Comparison of ENCODE assay signal across 29 cellular contexts in the genomic region with DNA sequence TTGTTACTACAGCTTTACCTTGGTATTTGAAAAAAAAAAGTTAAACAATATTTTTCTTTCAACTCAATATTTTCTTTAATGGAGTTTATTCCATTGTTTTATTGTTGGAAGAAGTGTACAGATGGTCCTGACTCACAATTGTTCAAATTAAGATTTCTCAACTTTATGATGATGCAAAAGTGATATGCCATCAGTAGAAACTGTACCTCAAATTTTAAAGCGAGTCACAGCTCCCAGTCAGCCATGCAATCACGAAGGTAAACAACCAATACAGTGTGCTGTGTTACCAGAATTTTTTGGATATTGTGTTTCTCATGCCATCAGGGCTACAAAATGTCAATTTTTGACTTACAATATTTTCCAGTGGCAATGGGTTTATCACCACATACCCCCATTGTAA. TPM values are rescaled to one million over a fixed set of nuclear protein-coding genes. Genes with fewer than 3 reads are reported as not detected.
DNase-seq lines count a peak whose midpoint lies in the region; ATAC-seq, FAIRE-seq and TF ChIP-seq lines count a peak whose summit lies in the region.
"Had no signal": no experiment of that assay in that cellular context is flagged by ENCODE, and none has a peak within 500 bp of the region (broad histone marks: within the 10 kb centered on the region; RNA-seq: fewer than 3 reads in every experiment).

No MANE protein-coding gene starts in this region.

- DNase-seq in HS-5 (ENCODE audit: low read depth) (peak; percentile 54), bronchial epithelial cell (ENCODE audit: low read depth) (peak; percentile 87), iris pigment epithelial cell (ENCODE audit: low read depth) (peak; percentile 45), T-helper 17 cell (no peak), NCI-H2227 treated with DMSO at 0.1 percent for 48 hours (lab: John Stamatoyannopoulos, UW) (no peak), head of caudate nucleus (no peak), esophagus squamous epithelium (lab: John Stamatoyannopoulos, UW) (no peak)
- DNase-seq: ACHN; activated CD4-positive, alpha-beta T cell treated with anti-CD3 and anti-CD28 coated beads for 36 hours; activated CD8-positive, alpha-beta memory T cell treated with anti-CD3 and anti-CD28 coated beads for 24 hours; activated gamma-delta T cell treated with Interleukin-2 at 50 U/mL for 16 hours; DMS53; GF-D8; H9; hypothalamus; immature natural killer cell; KBM-7; left lung; NCI-H2081; NCI-H446; NCI-H82; stomach; T-helper 2 cell; thyroid gland had no signal

- no peak overlapping the region for H3K4me3 ChIP-seq in ACC112 (ENCODE audit: low read depth, low read length)
- no peak overlapping the region for H3K4me3 ChIP-seq in bronchial epithelial cell (ENCODE audit: low read depth, low read length)
- no peak overlapping the region for H3K4me3 ChIP-seq in esophagus squamous epithelium
- H3K4me3 ChIP-seq: gastroesophageal sphincter, left lung, stomach, thyroid gland had no signal

- TF ChIP-seq POLR2A in esophagus squamous epithelium (IDR thresholded peaks at IDR 0.05) = no peak

- H3K79me2 ChIP-seq in ACC112 (ENCODE audit: control insufficient read depth, insufficient read depth, low read length, unreplicated experiment) = no peaks in the 10 kb centered on the region

- no peaks in the 10 kb centered on the region for H3K27me3 Mint-ChIP-seq in T-helper 17 cell
- H3K27me3 Mint-ChIP-seq: activated CD4-positive, alpha-beta T cell treated with anti-CD3 and anti-CD28 coated beads for 36 hours; brain had no signal

- H3K9me3 ChIP-seq in T-helper 17 cell (ENCODE audit: control insufficient read depth, low read length, poor library complexity, severe bottlenecking) (no peaks in the 10 kb centered on the region), esophagus squamous epithelium (no peaks in the 10 kb centered on the region)
- H3K9me3 ChIP-seq: gastroesophageal sphincter, left lung, stomach, thyroid gland had no signal

- FAIRE-seq in bronchial epithelial cell (lab: Jason Lieb, UNC) = no peak

- 66 to 72% methylated on average over 2 of the region's 2 CpGs for WGBS in esophagus squamous epithelium, 2 donors

- intact Hi-C loops in head of caudate nucleus (cut with DNase I) = no loop called here
- intact Hi-C loops in esophagus squamous epithelium (cut with DNase I) = no loop called here

- H3K27me3 ChIP-seq in ACC112 (ENCODE audit: insufficient read depth, low read length) (no peaks in the 10 kb centered on the region), bronchial epithelial cell (ENCODE audit: control insufficient read depth, insufficient read depth, low read length) (no peaks in the 10 kb centered on the region), esophagus squamous epithelium (no peaks in the 10 kb centered on the region)
- H3K27me3 ChIP-seq: gastroesophageal sphincter, left lung, stomach, thyroid gland had no signal

- no peak overlapping the region for H3K27ac Mint-ChIP-seq in T-helper 17 cell
- H3K27ac Mint-ChIP-seq: activated CD4-positive, alpha-beta T cell treated with anti-CD3 and anti-CD28 coated beads for 36 hours; brain; H9; immature natural killer cell had no signal

- peak overlapping the region; percentile 76 for H3K27ac ChIP-seq in ACC112 (ENCODE audit: low read depth, low read length)
- no peak overlapping the region for H3K27ac ChIP-seq in esophagus squamous epithelium
- H3K27ac ChIP-seq: gastroesophageal sphincter, left lung, stomach, thyroid gland had no signal

- peak overlapping the region; percentile 76 for H2AFZ ChIP-seq in ACC112 (ENCODE audit: low read length, unreplicated experiment)

- H3K4me1 ChIP-seq in ACC112 (ENCODE audit: control insufficient read depth, insufficient read depth, low read length, unreplicated experiment) = peaks cover 49% of the 10 kb centered on the region
- H3K4me1 ChIP-seq in esophagus squamous epithelium = no peaks in the 10 kb centered on the region
- H3K4me1 ChIP-seq: gastroesophageal sphincter, left lung, stomach, thyroid gland had no signal

- no peaks in the 10 kb centered on the region for H3K36me3 Mint-ChIP-seq in T-helper 17 cell (ENCODE audit: low read depth)
- H3K36me3 Mint-ChIP-seq: brain, immature natural killer cell had no signal

- H3K4me3 Mint-ChIP-seq in T-helper 17 cell = no peak overlapping the region
- H3K4me3 Mint-ChIP-seq: activated CD4-positive, alpha-beta T cell treated with anti-CD3 and anti-CD28 coated beads for 36 hours; brain; H9; immature natural killer cell had no signal

- peaks cover 2% of the 10 kb centered on the region for H3K4me1 Mint-ChIP-seq in T-helper 17 cell
- H3K4me1 Mint-ChIP-seq: brain, H9, immature natural killer cell had no signal

- H3K36me3 ChIP-seq in ACC112 (ENCODE audit: insufficient read depth, low read length) (no peaks in the 10 kb centered on the region), bronchial epithelial cell (ENCODE audit: control insufficient read depth, insufficient read depth, low read length) (no peaks in the 10 kb centered on the region), esophagus squamous epithelium (no peaks in the 10 kb centered on the region)
- H3K36me3 ChIP-seq: gastroesophageal sphincter, left lung, stomach, thyroid gland had no signal

- TF ChIP-seq CTCF in bronchial epithelial cell (IDR thresholded peaks at IDR 0.05; ENCODE audit: insufficient read depth, low read length, severe bottlenecking) (no peak), esophagus squamous epithelium (IDR thresholded peaks at IDR 0.05) (no peak)

- ATAC-seq in T-helper 17 cell = no peak
- ATAC-seq: gastroesophageal sphincter, left lung, Right ventricle myocardium inferior, SK-N-SH treated with all-trans-retinoic acid at 6 μM for 48 hours had no signal

RNA-seq across cellular contexts. Expression of gene COL5A2, which starts 54.0 kb away (rescaled TPM):
- total RNA-seq in bronchial epithelial cell = 7.4 and 9.3 TPM in 2 replicates
- total RNA-seq in T-helper 17 cell = under 1 TPM; 0.18 to 0.37 TPM
- 10 to 100 TPM in 3 of 4 donors, 1 to 10 TPM in 1; 5.6 to 34.3 (median 13.4) TPM for total RNA-seq in esophagus squamous epithelium

Comparison
In these comparisons a context has a peak if more than half of its experiments do, and no peak if none do; other contexts are left out.
1. DNase-seq: peak in HS-5 (single experiment), bronchial epithelial cell (single experiment) and iris pigment epithelial cell (single experiment); none in T-helper 17 cell (0 of 3), NCI-H2227 treated with DMSO at 0.1 percent for 48 hours (single experiment), head of caudate nucleus (0 of 42) and esophagus squamous epithelium (single experiment).